23 cellular contexts compared by ENCODE assay signal in the genomic region with DNA sequence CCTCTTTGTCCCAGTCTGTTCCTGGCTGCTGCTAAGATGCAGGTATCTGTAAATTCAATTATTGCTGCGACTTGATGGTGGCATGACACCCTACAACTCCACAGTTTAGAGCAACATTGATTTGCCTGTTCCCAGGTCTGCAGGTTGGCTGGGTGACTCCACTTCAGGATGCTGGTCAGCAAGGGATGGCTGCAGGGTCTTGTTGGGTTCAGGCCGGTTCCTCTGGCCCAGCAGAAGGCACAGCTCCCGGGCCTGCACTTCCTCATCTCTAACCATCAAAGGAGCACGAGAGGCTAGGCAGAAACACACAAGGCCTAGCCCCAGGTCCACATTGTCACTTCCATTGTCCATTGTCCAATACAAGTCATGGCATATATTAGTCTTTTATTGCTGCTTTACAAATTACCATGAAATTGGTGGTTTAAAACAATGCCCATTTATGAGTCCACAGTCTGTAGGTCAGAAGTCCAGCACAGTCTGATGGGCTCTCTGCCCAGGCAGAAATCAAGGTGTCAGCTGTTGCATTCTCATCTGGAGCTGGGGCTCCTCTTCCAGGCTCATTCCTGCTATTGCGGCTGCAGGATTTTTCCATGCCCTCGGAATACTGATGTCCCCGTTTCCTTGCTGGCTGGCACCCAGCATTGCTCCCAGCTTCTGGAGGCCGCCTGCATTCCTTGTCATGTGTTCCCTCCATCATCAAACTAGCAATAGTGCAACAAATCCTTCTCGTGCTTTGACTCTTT.
A peak's percentile ranks its signal among the peaks of the same experiment; 100 is the strongest.
DNase-seq lines count a peak whose midpoint lies in the region; FAIRE-seq and TF ChIP-seq lines count a peak whose summit lies in the region.
"Had no signal": no experiment of that assay in that cellular context is flagged by ENCODE, and none has a peak within 500 bp of the region (broad histone marks: within the 10 kb centered on the region; RNA-seq: fewer than 3 reads in every experiment).

No MANE protein-coding gene starts in this region.

- H3K79me1 ChIP-seq in mesendoderm (ENCODE audit: low read length) = no peaks in the 10 kb centered on the region

- peaks cover 0 to 2% (median 0%) of the 10 kb centered on the region in 7 donors for H3K9me3 Mint-ChIP-seq in CD14-positive monocyte
- H3K9me3 Mint-ChIP-seq: activated naive CD4-positive, alpha-beta T cell treated with anti-CD3 and anti-CD28 coated beads, Interleukin-2, amount 50 U/mL, for 24 hours; activated T-cell treated with anti-CD3 and anti-CD28 coated beads, Interleukin-2, amount 50 U/mL, for 4 hours; IgD-negative memory B cell had no signal

- H3K4ac ChIP-seq in mesendoderm (ENCODE audit: low read depth, low read length) = no peak overlapping the region

- H3K9ac ChIP-seq in kidney (ENCODE audit: low read length in 2 of 2) = no peak overlapping the region
- no peak overlapping the region for H3K9ac ChIP-seq in mesendoderm (ENCODE audit: low read length)
- H3K9ac ChIP-seq: GM23248 had no signal

- no CpG with 5 or more reads among the region's 9 CpGs for WGBS in mesendoderm (ENCODE audit: extremely low coverage, insufficient coverage, low lambda C conversion rate)

- no peak overlapping the region for H2AK5ac ChIP-seq in mesendoderm (ENCODE audit: low read length)

- no peaks in the 10 kb centered on the region for H3K36me3 Mint-ChIP-seq in CD14-positive monocyte
- H3K36me3 Mint-ChIP-seq: activated naive CD4-positive, alpha-beta T cell treated with anti-CD3 and anti-CD28 coated beads, Interleukin-2, amount 50 U/mL, for 24 hours had no signal

- no peak overlapping the region for H3K18ac ChIP-seq in mesendoderm (ENCODE audit: low read length)

- no peak overlapping the region for H2BK15ac ChIP-seq in mesendoderm (replicated peaks; ENCODE audit: low read depth)

- peak; percentile 11 for FAIRE-seq in kidney (lab: Jason Lieb, UNC)

- DNase-seq in LHCN-M2 (ENCODE audit: low read depth) (peak; percentile 10), SK-MEL-5 (ENCODE audit: low read depth, low spot score) (peak; percentile 9), kidney (peak; percentile 23), pons (ENCODE audit: low spot score) (peak; percentile 45), Kasumi-1 (lab: John Stamatoyannopoulos, UW) (no peak), CD14-positive monocyte (ENCODE audit: low spot score) (no peak), DMS 273 (lab: John Stamatoyannopoulos, UW; ENCODE audit: unreplicated experiment) (no peak), mesendoderm (no peak)
- DNase-seq: activated CD4-positive, alpha-beta T cell treated with anti-CD3 and anti-CD28 coated beads for 1 hour; activated T-cell treated with anti-CD3 and anti-CD28 coated beads, Interleukin-2, amount 50 U/mL, for 4 hours; aorta; central memory CD4-positive, alpha-beta T cell; GM23248; NCI-H1436 treated with DMSO at 0.1 percent for 48 hours; NCI-H510A treated with DMSO at 0.1 percent for 48 hours; stimulated activated CD4-positive, alpha-beta T cell treated with anti-CD3 and anti-CD28 coated beads, Interleukin-4, amount 100 ng/mL, for 1 hour; stimulated activated naive CD4-positive, alpha-beta T cell treated with Interleukin-2 at 50 U/mL for 16 hours; SW 1271 had no signal

- H2BK120ac ChIP-seq in mesendoderm (ENCODE audit: low read depth, low read length) = no peak overlapping the region

- H3K23ac ChIP-seq in mesendoderm (ENCODE audit: low read length) = no peak overlapping the region

- H3K4me1 Mint-ChIP-seq in CD14-positive monocyte = peaks cover 25% of the 10 kb centered on the region
- H3K4me1 Mint-ChIP-seq: activated naive CD4-positive, alpha-beta T cell treated with anti-CD3 and anti-CD28 coated beads, Interleukin-2, amount 50 U/mL, for 24 hours had no signal

- no peaks in the 10 kb centered on the region for H3K27me3 ChIP-seq in mesendoderm (ENCODE audit: insufficient read depth, low read length, poor library complexity)

- in situ Hi-C loops in SK-MEL-5 (cut with HindIII; ENCODE audit: low pct_unique_long_range_greater_than_20kb, low sequenced_read_pairs) = no loop called here

- peak; percentile 26 for TF ChIP-seq CTCF in kidney (IDR thresholded peaks at IDR 0.05; ENCODE audit: borderline replicate concordance, extremely low read depth, insufficient read depth)
- no peak for TF ChIP-seq CTCF in CD14-positive monocyte (IDR thresholded peaks at IDR 0.05)

- H3K4me1 ChIP-seq in kidney (ENCODE audit: control insufficient read depth in 1 of 2, insufficient read depth in 1 of 2, low read depth in 1 of 2, low read length in 2 of 2) (peaks cover 6 to 11% of the 10 kb centered on the region in 2 donors), mesendoderm (ENCODE audit: control insufficient read depth, low read depth, low read length) (no peaks in the 10 kb centered on the region)

- peaks cover 0 to 3% (median 3%) of the 10 kb centered on the region in 3 donors for H3K27me3 Mint-ChIP-seq in CD14-positive monocyte (ENCODE audit: low read depth in 3 of 3)

- no peaks in the 10 kb centered on the region for H3K9me3 ChIP-seq in kidney (ENCODE audit: control insufficient read depth in 1 of 2, low read length in 2 of 2)
- H3K9me3 ChIP-seq: thoracic aorta had no signal

- H3K56ac ChIP-seq in mesendoderm (ENCODE audit: low read length) = no peak overlapping the region

- H3K4me3 ChIP-seq in kidney (ENCODE audit: low read length in 2 of 2) (no peak overlapping the region), mesendoderm (ENCODE audit: low read length) (no peak overlapping the region)
- H3K4me3 ChIP-seq: GM23248, skin epidermis, thoracic aorta had no signal

- no peak overlapping the region for H4K8ac ChIP-seq in mesendoderm (ENCODE audit: low read depth, low read length)

- H3K36me3 ChIP-seq in kidney (ENCODE audit: control insufficient read depth in 1 of 2, insufficient read depth in 2 of 2, low read length in 2 of 2) (no peaks in the 10 kb centered on the region), mesendoderm (ENCODE audit: control insufficient read depth, insufficient read depth, low read length) (no peaks in the 10 kb centered on the region)
- H3K36me3 ChIP-seq: thoracic aorta had no signal

- no peak overlapping the region for H3K4me3 Mint-ChIP-seq in CD14-positive monocyte
- H3K4me3 Mint-ChIP-seq: activated naive CD4-positive, alpha-beta T cell treated with anti-CD3 and anti-CD28 coated beads, Interleukin-2, amount 50 U/mL, for 24 hours; activated T-cell treated with anti-CD3 and anti-CD28 coated beads, Interleukin-2, amount 50 U/mL, for 4 hours; IgD-negative memory B cell had no signal

- no peak overlapping the region for H4K5ac ChIP-seq in mesendoderm (ENCODE audit: low read length)

- no peak overlapping the region for H3K4me2 ChIP-seq in mesendoderm (ENCODE audit: low read length)

- intact Hi-C loops in kidney (cut with DNase I) = no loop called here
- intact Hi-C loops in CD14-positive monocyte (cut with micrococcal nuclease) = no loop called here

- no peak overlapping the region for H3K27ac Mint-ChIP-seq in CD14-positive monocyte
- H3K27ac Mint-ChIP-seq: activated naive CD4-positive, alpha-beta T cell treated with anti-CD3 and anti-CD28 coated beads, Interleukin-2, amount 50 U/mL, for 24 hours; IgD-negative memory B cell had no signal

- no peaks in the 10 kb centered on the region for H3K79me2 ChIP-seq in mesendoderm (ENCODE audit: control insufficient read depth, insufficient read depth, low read length)

- no peak overlapping the region for H2BK5ac ChIP-seq in mesendoderm (ENCODE audit: low read length)

- H3K27ac ChIP-seq in kidney (ENCODE audit: low read depth in 2 of 2, low read length in 2 of 2) (no peak overlapping the region), mesendoderm (ENCODE audit: low read depth, low read length) (no peak overlapping the region)
- H3K27ac ChIP-seq: epithelial cell of prostate, GM23248, skin epidermis, thoracic aorta had no signal

Comparison
In these comparisons a context has a peak if more than half of its experiments do, and no peak if none do; other contexts are left out.
1. DNase-seq: peak in LHCN-M2 (single experiment), SK-MEL-5 (single experiment), kidney (single experiment) and pons (single experiment); none in Kasumi-1 (0 of 2), CD14-positive monocyte (single experiment), DMS 273 (single experiment) and mesendoderm (single experiment).